ENCODE assay signal across 27 cellular contexts in genomic region chrX:22088326-22088725, GRCh38. TPM values are rescaled to one million over a fixed set of nuclear protein-coding genes. Genes with fewer than 3 reads are reported as not detected.
"Had no signal": no experiment of that assay in that cellular context is flagged by ENCODE, and none has a peak within 500 bp of the region (broad histone marks: within the 10 kb centered on the region; RNA-seq: fewer than 3 reads in every experiment).

No MANE protein-coding gene starts in this region.

- H3K36me3 ChIP-seq: gastrocnemius medialis, left ventricle myocardium inferior, neural progenitor cell, right atrium auricular region, thyroid gland, upper lobe of left lung, vagina had no signal

- H3K9me3 ChIP-seq: gastrocnemius medialis, left ventricle myocardium inferior, right atrium auricular region, thyroid gland, upper lobe of left lung, vagina had no signal

- DNase-seq: activated CD4-positive, alpha-beta T cell treated with anti-CD3 and anti-CD28 coated beads for 48 hours; activated CD4-positive, CD25-positive, alpha-beta regulatory T cell; activated CD8-positive, alpha-beta memory T cell treated with anti-CD3 and anti-CD28 coated beads for 24 hours; activated effector memory CD4-positive, alpha-beta T cell treated with anti-CD3 and anti-CD28 coated beads, Interleukin-2, amount 50 U/mL, for 16 hours; activated T-cell treated with anti-CD3 and anti-CD28 coated beads, Interleukin-2, amount 50 U/mL, for 48 hours; caudate nucleus; cortex of kidney; effector memory CD8-positive, alpha-beta T cell; erythroblast; gastrocnemius medialis; glutamatergic neuron; left ventricle myocardium inferior; mesendoderm; natural killer cell; occipital lobe; stimulated activated CD4-positive, alpha-beta T cell treated with anti-CD3 and anti-CD28 coated beads, Interleukin-1b, Interleukin-23, amount 100 ng/mL, for 48 hours; stimulated activated naive CD4-positive, alpha-beta T cell treated with Interleukin-2 at 50 U/mL for 16 hours; thyroid gland; upper lobe of left lung had no signal

- H3K4me1 Mint-ChIP-seq: natural killer cell, neural progenitor cell had no signal

- H3K9ac ChIP-seq: neural progenitor cell, parathyroid adenoma had no signal

- H3K27me3 ChIP-seq: neural progenitor cell, right atrium auricular region, thyroid gland, upper lobe of left lung, vagina had no signal

- H3K4me2 ChIP-seq: neural progenitor cell, smooth muscle cell had no signal

- H3K36me3 Mint-ChIP-seq: natural killer cell, neural progenitor cell had no signal

- H3K27me3 Mint-ChIP-seq: effector memory CD8-positive, alpha-beta T cell had no signal

- ATAC-seq: effector memory CD8-positive, alpha-beta T cell; gastrocnemius medialis; natural killer cell had no signal

- H3K9me3 Mint-ChIP-seq: effector memory CD8-positive, alpha-beta T cell; natural killer cell had no signal

- H3K4me3 ChIP-seq: gastrocnemius medialis, left ventricle myocardium inferior, lung, neural progenitor cell, right atrium auricular region, SK-N-MC, smooth muscle cell, thyroid gland, upper lobe of left lung, vagina had no signal

- H2AFZ ChIP-seq: neural progenitor cell, parathyroid adenoma had no signal

- H3K27ac Mint-ChIP-seq: effector memory CD8-positive, alpha-beta T cell; natural killer cell; neural progenitor cell had no signal

- FAIRE-seq: islet of Langerhans had no signal

- H3K4me3 Mint-ChIP-seq: effector memory CD8-positive, alpha-beta T cell; natural killer cell; neural progenitor cell had no signal

- H3K79me2 ChIP-seq: parathyroid adenoma had no signal

- H3K4me1 ChIP-seq: gastrocnemius medialis, left ventricle myocardium inferior, neural progenitor cell, parathyroid adenoma, right atrium auricular region, thyroid gland, upper lobe of left lung, vagina had no signal

- H3K27ac ChIP-seq: gastrocnemius medialis, left ventricle myocardium inferior, neural progenitor cell, parathyroid adenoma, right atrium auricular region, SK-N-MC, thyroid gland, upper lobe of left lung, vagina had no signal

RNA-seq across cellular contexts. Expression of gene PHEX, which starts 56.2 kb away (rescaled TPM):
- total RNA-seq: right atrium auricular region, smooth muscle cell had no signal
- polyA plus RNA-seq: smooth muscle cell had no signal
